ENCODE assay signal across 16 cellular contexts in the genomic region with DNA sequence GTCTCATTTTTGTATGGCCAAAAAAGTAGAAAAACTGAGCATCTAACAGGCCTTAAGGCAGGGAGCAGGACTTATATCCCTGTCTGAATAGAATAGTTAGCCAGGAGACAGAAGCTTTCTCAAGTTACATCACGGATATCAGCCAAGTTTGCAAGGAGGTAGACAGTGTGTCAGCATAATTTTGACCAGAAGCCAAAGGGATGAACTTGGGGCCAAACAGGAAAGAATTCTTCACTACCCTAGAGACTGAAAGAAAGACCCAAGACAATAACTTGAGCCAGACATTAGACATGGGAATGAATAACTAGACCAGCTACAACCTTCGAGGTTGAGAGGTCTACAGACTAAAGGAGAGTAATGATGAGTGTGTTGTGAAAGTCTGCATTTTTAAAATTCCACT. TPM values are rescaled to one million over a fixed set of nuclear protein-coding genes. Genes with fewer than 3 reads are reported as not detected.
DNase-seq lines count a peak whose midpoint lies in the region; TF ChIP-seq lines count a peak whose summit lies in the region.
"Had no signal": no experiment of that assay in that cellular context is flagged by ENCODE, and none has a peak within 500 bp of the region (broad histone marks: within the 10 kb centered on the region; RNA-seq: fewer than 3 reads in every experiment).

No MANE protein-coding gene starts in this region.

- no peak overlapping the region for H2BK5ac ChIP-seq in mesenchymal stem cell (ENCODE audit: low read depth, low read length, poor library complexity, severe bottlenecking)

- no peaks in the 10 kb centered on the region for H3K27me3 ChIP-seq in mesenchymal stem cell (ENCODE audit: control insufficient read depth in 1 of 2, insufficient read depth in 1 of 2, low read length in 2 of 2)

- H2AFZ ChIP-seq in mesenchymal stem cell (ENCODE audit: low read depth, low read length): no peak overlapping the region

- H2BK12ac ChIP-seq in mesenchymal stem cell (ENCODE audit: low read length in 2 of 2): no peak overlapping the region

- no peak overlapping the region for H3K18ac ChIP-seq in mesenchymal stem cell (ENCODE audit: low read depth in 1 of 2, low read length in 2 of 2)

- H3K9ac ChIP-seq in mesenchymal stem cell (ENCODE audit: low read length): no peak overlapping the region

- peak overlapping the region; percentile 35 for H3K27ac ChIP-seq in mesenchymal stem cell (ENCODE audit: low read length, poor library complexity, severe bottlenecking)
- H3K27ac ChIP-seq: HL-60, left ventricle myocardium inferior had no signal

- no peak overlapping the region for H2BK120ac ChIP-seq in mesenchymal stem cell (ENCODE audit: low read depth, low read length)

- no peaks in the 10 kb centered on the region for H3K9me3 ChIP-seq in mesenchymal stem cell (ENCODE audit: control insufficient read depth, low read length)

- H3K4me2 ChIP-seq in mesenchymal stem cell (ENCODE audit: low read length, poor library complexity, severe bottlenecking): no peak overlapping the region

- DNase-seq in AG09309 (ENCODE audit: low read depth) (peak; percentile 28), LHCN-M2 (ENCODE audit: low read depth) (peak; percentile 85), cardiac fibroblast (ENCODE audit: low read depth in 2 of 2) (peak; percentile 93 to 100), mesenchymal stem cell (no peak), NAMALWA (ENCODE audit: low spot score) (no peak), mesenteric fat pad (ENCODE audit: low spot score) (no peak), NCI-H1436 (lab: John Stamatoyannopoulos, UW) (no peak)
- DNase-seq in stimulated activated CD4-positive, alpha-beta T cell treated with anti-CD3 and anti-CD28 coated beads, Interleukin-4, amount 100 ng/mL, for 1 hour: no peak
- DNase-seq: amygdala, cortex of kidney, Karpas-422, left ventricle myocardium inferior, NCI-H1436 treated with DMSO at 0.1 percent for 48 hours, posterior cingulate gyrus, T-helper 2 cell had no signal

- 89% methylated on average over 2 of the region's 2 CpGs for WGBS in mesenchymal stem cell

- H3K79me1 ChIP-seq in mesenchymal stem cell (replicated peaks; ENCODE audit: low read length, poor library complexity, severe bottlenecking): no peaks in the 10 kb centered on the region

- no peaks in the 10 kb centered on the region for H3K36me3 ChIP-seq in mesenchymal stem cell (ENCODE audit: control insufficient read depth in 1 of 2, insufficient read depth in 2 of 2, low read depth in 1 of 2, low read length in 2 of 2)
- H3K36me3 ChIP-seq: left ventricle myocardium inferior had no signal

- no peak overlapping the region for H3K14ac ChIP-seq in mesenchymal stem cell (ENCODE audit: low read length in 2 of 2)

- H3K4me1 ChIP-seq in mesenchymal stem cell (ENCODE audit: control insufficient read depth, insufficient read depth, low read depth, low read length): peaks cover 6% of the 10 kb centered on the region
- H3K4me1 ChIP-seq: left ventricle myocardium inferior had no signal

- H2BK15ac ChIP-seq in mesenchymal stem cell (ENCODE audit: low read depth, poor library complexity, severe bottlenecking): no peak overlapping the region

- no peak overlapping the region for H3K4me3 ChIP-seq in AG09309 (ENCODE audit: control insufficient read depth, low read depth, low read length)
- no peak overlapping the region for H3K4me3 ChIP-seq in cardiac fibroblast (replicated peaks in 1 of 2; ENCODE audit: low read depth in 2 of 2, low read length in 2 of 2)
- no peak overlapping the region for H3K4me3 ChIP-seq in mesenchymal stem cell (ENCODE audit: insufficient read depth in 1 of 2, low read depth in 1 of 2, low read length in 2 of 2)
- H3K4me3 ChIP-seq: left ventricle myocardium inferior had no signal

- H2AK5ac ChIP-seq in mesenchymal stem cell (ENCODE audit: low read length, severe bottlenecking): no peak overlapping the region

- no peak overlapping the region for H3K23ac ChIP-seq in mesenchymal stem cell (ENCODE audit: low read length in 2 of 2)

- no peak overlapping the region for H3K4ac ChIP-seq in mesenchymal stem cell (ENCODE audit: low read depth in 1 of 2, low read length in 2 of 2)

- TF ChIP-seq CTCF in AG09309 (IDR thresholded peaks at IDR 0.05; ENCODE audit: control insufficient read depth, insufficient read depth, low read depth, low read length, missing control alignments) (no peak), cardiac fibroblast (IDR thresholded peaks at IDR 0.05; ENCODE audit: low read depth, low read length) (no peak)

- no peak overlapping the region for H4K8ac ChIP-seq in mesenchymal stem cell (ENCODE audit: low read length)

- no peak overlapping the region for H4K91ac ChIP-seq in mesenchymal stem cell (ENCODE audit: low read length)

RNA-seq across cellular contexts. Expression of gene PCDH9, which starts 48.1 kb away (rescaled TPM):
- total RNA-seq in LHCN-M2 (2014; rRNA removed): 86.5 and 90.6 TPM in 2 replicates
- polyA plus RNA-seq in LHCN-M2 (2012): 11.8 TPM
- 3.8 TPM for polyA plus RNA-seq in mesenchymal stem cell (2013, experiment 1 of 2)
- polyA plus RNA-seq in mesenchymal stem cell (2013, experiment 2 of 2): 4.1 TPM
- total RNA-seq in mesenteric fat pad: 4.2 TPM

Comparison
In these comparisons a context has a peak if more than half of its experiments do, and no peak if none do; other contexts are left out.
1. DNase-seq: peak in AG09309 (single experiment), LHCN-M2 (single experiment) and cardiac fibroblast (2 of 2); none in mesenchymal stem cell (single experiment), stimulated activated CD4-positive, alpha-beta T cell treated with anti-CD3 and anti-CD28 coated beads, Interleukin-4, amount 100 ng/mL, for 1 hour (single experiment), NAMALWA (single experiment), mesenteric fat pad (single experiment) and NCI-H1436 (single experiment).
2. RNA of gene PCDH9, which starts 48.1 kb away (total RNA-seq): 86.5 to 90.6 TPM in LHCN-M2; 4.2 TPM in mesenteric fat pad (single experiment); every median in the first group is over 10 times any median in the second.